8 cellular contexts compared by ENCODE assay signal in genomic region chr10:86711957-86712708, GRCh38. TPM values are rescaled to one million over a fixed set of nuclear protein-coding genes. Genes with fewer than 3 reads are reported as not detected.
DNase-seq lines count a peak whose midpoint lies in the region; ATAC-seq and TF ChIP-seq lines count a peak whose summit lies in the region.

No MANE protein-coding gene starts in this region.

- CTCF ChIA-PET in Panc1 (lab: Charles Lee): no interaction called here

- no peaks in the 10 kb centered on the region for H3K27me3 ChIP-seq in Panc1 (ENCODE audit: control insufficient read depth, insufficient read depth, low read length)
- H3K27me3 ChIP-seq in colonic mucosa: no peaks in the 10 kb centered on the region
- H3K27me3 ChIP-seq in lung (ENCODE audit: control insufficient read depth, insufficient read depth): no peaks in the 10 kb centered on the region
- H3K27me3 ChIP-seq in thyroid gland: no peaks in the 10 kb centered on the region

- H3K36me3 ChIP-seq in Panc1 (ENCODE audit: control insufficient read depth, insufficient read depth, low read length) (no peaks in the 10 kb centered on the region), colonic mucosa (no peaks in the 10 kb centered on the region), lung (ENCODE audit: control insufficient read depth in 2 of 2, insufficient read depth in 2 of 2, low read length in 2 of 2) (no peaks in the 10 kb centered on the region), thyroid gland (no peaks in the 10 kb centered on the region)

- no peaks in the 10 kb centered on the region for H3K9me3 ChIP-seq in Panc1 (ENCODE audit: control insufficient read depth, insufficient read depth, low read depth, low read length)
- H3K9me3 ChIP-seq in colonic mucosa: no peaks in the 10 kb centered on the region
- H3K9me3 ChIP-seq in lung (ENCODE audit: control insufficient read depth in 2 of 2, insufficient read depth in 1 of 2, low read length in 1 of 2): no peaks in the 10 kb centered on the region
- no peaks in the 10 kb centered on the region for H3K9me3 ChIP-seq in thyroid gland

- H3K4me1 ChIP-seq in Panc1 (ENCODE audit: control insufficient read depth, insufficient read depth, low read length): peaks cover 18% of the 10 kb centered on the region; the same call in 1 of the 2 replicates
- H3K4me1 ChIP-seq in colonic mucosa: peaks cover 3% of the 10 kb centered on the region
- peaks cover 0 to 3% of the 10 kb centered on the region in 2 donors for H3K4me1 ChIP-seq in lung (ENCODE audit: control insufficient read depth in 2 of 2, insufficient read depth in 2 of 2, low read length in 2 of 2)
- peaks cover 17 to 38% of the 10 kb centered on the region in 2 donors for H3K4me1 ChIP-seq in thyroid gland

- DNase-seq in DMS79 (lab: John Stamatoyannopoulos, UW) (peak; percentile 12), Panc1 (ENCODE audit: low read depth, low spot score) (no peak), colonic mucosa (no peak), lung (ENCODE audit: low spot score) (no peak), thyroid gland (peak; percentile 64 to 66)
- no peak for DNase-seq in activated effector memory CD4-positive, alpha-beta T cell treated with Interleukin-2 at 50 U/mL for 16 hours

- POLR2A ChIA-PET in Panc1 (lab: Charles Lee): no interaction called here

- ATAC-seq in HG03175 (IDR thresholded peaks at IDR 0.05; ENCODE audit: unreplicated experiment): peak; percentile 26
- ATAC-seq in Panc1: peak; percentile 19
- ATAC-seq in lung (ENCODE audit: insufficient read depth, low FRiP score): no peak

- intact Hi-C loops in Panc1 (cut with micrococcal nuclease; ENCODE audit: unreplicated experiment) (loop anchor here (2.0 kb wide), 1 partner anchor 187 kb away; no protein-coding TSS in a partner anchor), colonic mucosa (cut with DNase I) (loop anchor here (2.0 kb wide), 1 partner anchor 189 kb away; no protein-coding TSS in a partner anchor), thyroid gland (cut with DNase I) (no loop called here)

- TF ChIP-seq CTCF in Panc1 (IDR thresholded peaks at IDR 0.05) (no peak), colonic mucosa (IDR thresholded peaks at IDR 0.05) (no peak), lung (IDR thresholded peaks at IDR 0.05; ENCODE audit: control extremely low read depth, extremely low read depth) (no peak), thyroid gland (IDR thresholded peaks at IDR 0.05) (no peak)

- H3K27ac ChIP-seq in Panc1 (ENCODE audit: low read length) (peak overlapping the region; percentile 88), colonic mucosa (peak overlapping the region; percentile 94), lung (ENCODE audit: low read depth in 1 of 2, low read length in 1 of 2) (peak overlapping the region; percentile 93 to 95), thyroid gland (peak overlapping the region; percentile 95 to 98 (median 97))

- TF ChIP-seq POLR2A in GM19193 (IDR thresholded peaks at IDR 0.05; ENCODE audit: extremely low read depth, insufficient read depth, insufficient read length): peak; percentile 34
- TF ChIP-seq POLR2A in thyroid gland (IDR thresholded peaks at IDR 0.05): peak in 1 of 2 donors; percentile 21

- in situ Hi-C loops in Panc1 (cut with HindIII; ENCODE audit: low pct_unique_long_range_greater_than_20kb, low sequenced_read_pairs): no loop called here

- H3K9ac ChIP-seq in colonic mucosa (ENCODE audit: low read depth in 2 of 2, low read length in 2 of 2): peak overlapping the region; percentile 84 to 96

- TSS peak; percentile 93 for BruUV-seq in Panc1 (replicated peaks; lab: Mats Ljungman, UMichigan)

- WGBS in lung, 2 donors: 17% methylated on average over 32 of the region's 32 CpGs
- 14 to 19% methylated on average over 24 to 32 of the region's 32 CpGs for WGBS in thyroid gland, 2 donors

- peak overlapping the region; percentile 59 to 69 for H3K4me3 ChIP-seq in Panc1 (ENCODE audit: low read depth in 2 of 2, low read length in 2 of 2)
- peak overlapping the region; percentile 83 for H3K4me3 ChIP-seq in colonic mucosa
- peak overlapping the region; percentile 50 for H3K4me3 ChIP-seq in lung
- peak overlapping the region; percentile 5 to 58 (median 15) for H3K4me3 ChIP-seq in thyroid gland (replicated peaks in 1 of 3)

RNA-seq across cellular contexts. Expression of gene LDB3, which starts 43.8 kb away (rescaled TPM):
- total RNA-seq in Panc1 (2021; ENCODE audit: unreplicated experiment) (0.15 TPM), colonic mucosa (1 to 10 TPM in 1 of 2 donors, under 1 TPM in 1; 0.72 to 4.7 TPM), lung (1 to 10 TPM; 1.4 to 3.2 TPM), thyroid gland (1 to 10 TPM; 1.5 to 5.5 (median 1.9) TPM)
- 0.31 TPM for polyA plus RNA-seq in Panc1 (2012; ENCODE audit: insufficient read length)
- 1 to 10 TPM in 1 of 2 donors, under 1 TPM in 1; 0.37 to 1.6 TPM for polyA plus RNA-seq in lung

RNA-seq across cellular contexts. Expression of gene BMPR1A, which starts 44.3 kb away (rescaled TPM):
- 94.3 TPM for total RNA-seq in Panc1 (2021; ENCODE audit: unreplicated experiment)
- 22.0 TPM for polyA plus RNA-seq in Panc1 (2012; ENCODE audit: insufficient read length)
- total RNA-seq in colonic mucosa: 10 to 100 TPM; 37.4 to 50.9 TPM
- 10 to 100 TPM; 29.9 to 66.2 TPM for total RNA-seq in lung
- 1 to 10 TPM; 3.8 to 9.6 TPM for polyA plus RNA-seq in lung
- 10 to 100 TPM; 72.7 to 89.5 (median 84.2) TPM for total RNA-seq in thyroid gland

RNA-seq across cellular contexts. Expression of gene OPN4, which starts 57.8 kb away (rescaled TPM):
- total RNA-seq in Panc1 (2021; ENCODE audit: unreplicated experiment): not detected
- not detected for polyA plus RNA-seq in Panc1 (2012; ENCODE audit: insufficient read length)
- total RNA-seq in colonic mucosa: not detected
- under 1 TPM in 1 of 2 donors, not detected in 1; 0.12 TPM for total RNA-seq in lung
- not detected for polyA plus RNA-seq in lung
- under 1 TPM in 1 of 4 donors, not detected in 3; 0.24 TPM for total RNA-seq in thyroid gland

Comparison
In these comparisons a context has a peak if more than half of its experiments do, and no peak if none do; other contexts are left out.
1. DNase-seq: peak in DMS79 (single experiment) and thyroid gland (2 of 2); none in Panc1 (single experiment), colonic mucosa (single experiment), lung (single experiment) and activated effector memory CD4-positive, alpha-beta T cell treated with Interleukin-2 at 50 U/mL for 16 hours (single experiment).
2. H3K4me3 ChIP-seq: peak in every context shown above with its lines; median percentile 83 in colonic mucosa; 64 in Panc1; 50 in lung; 15 in thyroid gland.
3. Peak in every context shown above with its lines, with median percentiles within 50 percentile points of each other: H3K27ac ChIP-seq.